In genomic region chr16:72847187-72848044, GRCh38 we compare ENCODE assay signal across 9 cellular contexts.
A peak's percentile ranks its signal among the peaks of the same experiment; 100 is the strongest.
DNase-seq lines count a peak whose midpoint lies in the region; ATAC-seq, FAIRE-seq and TF ChIP-seq lines count a peak whose summit lies in the region.
"Had no signal": no experiment of that assay in that cellular context is flagged by ENCODE, and none has a peak within 500 bp of the region (broad histone marks: within the 10 kb centered on the region; RNA-seq: fewer than 3 reads in every experiment).

No MANE protein-coding gene starts in this region.

- no peak overlapping the region for H3K14ac ChIP-seq in IMR-90 (replicated peaks; ENCODE audit: low read depth, low read length)

- no peaks in the 10 kb centered on the region; the same call in 1 of the 2 replicates for H4K20me1 ChIP-seq in IMR-90 (ENCODE audit: insufficient read depth, low read length)

- H3K4me3 Mint-ChIP-seq in activated CD8-positive, alpha-beta memory T cell treated with anti-CD3 and anti-CD28 coated beads, Interleukin-2, amount 10 ng/mL, durations not matched to agents 7 days and 5 days = no peak overlapping the region

- WGBS in IMR-90 (ENCODE audit: extremely low coverage in 2 of 2, insufficient read length in 1 of 2), 2 experiments = 90% methylated on average over 5 of the region's 11 CpGs; no CpG with 5 or more reads in 1 of the 2 experiments

- H2BK20ac ChIP-seq in IMR-90 (ENCODE audit: low read depth, low read length) = peak overlapping the region; percentile 98

- no peak for TF ChIP-seq POLR2A in IMR-90 (IDR thresholded peaks at IDR 0.05; ENCODE audit: low read depth, low read length)
- no peak for TF ChIP-seq POLR2A in vagina (IDR thresholded peaks at IDR 0.05)

- peaks cover 31% of the 10 kb centered on the region for H3K4me1 Mint-ChIP-seq in activated CD8-positive, alpha-beta memory T cell treated with anti-CD3 and anti-CD28 coated beads, Interleukin-2, amount 10 ng/mL, durations not matched to agents 7 days and 5 days

- H2BK15ac ChIP-seq in IMR-90 (ENCODE audit: low read depth, low read length) = peak overlapping the region; percentile 66; the same call in 2 of the 3 replicates

- BruUV-seq in IMR-90 (replicated peaks; lab: Mats Ljungman, UMichigan) = no TSS peak

- H2AFZ ChIP-seq in IMR-90 (replicated peaks; ENCODE audit: low read length, poor library complexity) = peak overlapping the region; percentile 29

- H4K91ac ChIP-seq in IMR-90 (ENCODE audit: insufficient read depth, low read depth, low read length) = peak overlapping the region; percentile 97

- no peak for ATAC-seq in activated CD8-positive, alpha-beta memory T cell treated with anti-CD3 and anti-CD28 coated beads, Interleukin-2, amount 10 ng/mL, durations not matched to agents 7 days and 5 days
- ATAC-seq in IMR-90 (ENCODE audit: low read depth) = peak; percentile 50; the same call in 1 of the 2 replicates

- H3K27ac ChIP-seq in IMR-90 (ENCODE audit: insufficient read depth, low read length) = no peak overlapping the region
- no peak overlapping the region for H3K27ac ChIP-seq in kidney (ENCODE audit: low read depth in 2 of 2, low read length in 2 of 2)
- H3K27ac ChIP-seq in vagina = peak overlapping the region; percentile 67
- no peak overlapping the region for H3K27ac ChIP-seq in effector memory CD4-positive, alpha-beta T cell (ENCODE audit: insufficient read depth, low read length, poor library complexity, severe bottlenecking)

- H3K27me3 ChIP-seq in IMR-90 (ENCODE audit: control insufficient read depth, insufficient read depth, low read length) (no peaks in the 10 kb centered on the region), vagina (no peaks in the 10 kb centered on the region)
- no peaks in the 10 kb centered on the region for H3K27me3 ChIP-seq in effector memory CD4-positive, alpha-beta T cell (replicated peaks; ENCODE audit: control insufficient read depth, insufficient read depth, low read length, poor library complexity, severe bottlenecking)

- intact Hi-C loops in IMR-90 (cut with micrococcal nuclease) = loop anchor here (5.0 kb wide), 1 partner anchor 345 kb away; no protein-coding TSS in a partner anchor
- intact Hi-C loops in kidney (cut with DNase I) = no loop called here
- intact Hi-C loops in vagina (cut with DNase I) = loop anchor here (10.0 kb wide), 1 partner anchor 197 kb away; the partner anchor contains the start of gene ZFHX3

- H3K36me3 Mint-ChIP-seq in activated CD8-positive, alpha-beta memory T cell treated with anti-CD3 and anti-CD28 coated beads, Interleukin-2, amount 10 ng/mL, durations not matched to agents 7 days and 5 days = no peaks in the 10 kb centered on the region

- H4K8ac ChIP-seq in IMR-90 (ENCODE audit: low read depth in 2 of 2, low read length in 2 of 2) = peak overlapping the region; percentile 68 to 79; a peak in 2 of 4 replicates

- H3K9me1 ChIP-seq in IMR-90 (ENCODE audit: insufficient read depth, low read length) = peaks cover 16% of the 10 kb centered on the region

- H3K18ac ChIP-seq in IMR-90 (ENCODE audit: low read depth, low read length) = no peak overlapping the region

- peak; percentile 38 for TF ChIP-seq CTCF in IMR-90 (conservative IDR thresholded peaks at IDR 0.05; ENCODE audit: low read depth, low read length)
- TF ChIP-seq CTCF in astrocyte of the cerebellum (IDR thresholded peaks at IDR 0.05; ENCODE audit: low read depth, low read length, missing control alignments) = peak; percentile 67
- TF ChIP-seq CTCF in kidney (IDR thresholded peaks at IDR 0.05; ENCODE audit: borderline replicate concordance, extremely low read depth, insufficient read depth) = peak; percentile 25
- TF ChIP-seq CTCF in vagina (IDR thresholded peaks at IDR 0.05) = no peak

- H3K4me3 ChIP-seq in IMR-90 (ENCODE audit: insufficient read depth, low read depth, low read length) (no peak overlapping the region), astrocyte of the cerebellum (ENCODE audit: low read depth, low read length) (no peak overlapping the region), kidney (ENCODE audit: low read length in 2 of 2) (no peak overlapping the region), vagina (no peak overlapping the region)
- no peak overlapping the region for H3K4me3 ChIP-seq in effector memory CD4-positive, alpha-beta T cell (ENCODE audit: insufficient read depth, low read depth, low read length, poor library complexity, severe bottlenecking)

- peak overlapping the region; percentile 74 for H2AK9ac ChIP-seq in IMR-90 (replicated peaks; ENCODE audit: low read depth, low read length, poor library complexity)

- no peak overlapping the region for H4K5ac ChIP-seq in IMR-90 (ENCODE audit: low read depth, low read length)

- no peak overlapping the region for H3K56ac ChIP-seq in IMR-90 (ENCODE audit: extremely low read depth, insufficient read depth, low read length)

- in situ Hi-C loops in IMR-90 (cut with MboI; ENCODE audit: low sequenced_read_pairs) (loop anchor here (10.0 kb wide), 1 partner anchor 207 kb away; no protein-coding TSS in a partner anchor), astrocyte of the cerebellum (cut with HindIII; ENCODE audit: low sequenced_read_pairs) (no loop called here)

- H3K23ac ChIP-seq in IMR-90 (ENCODE audit: low read depth, low read length) = no peak overlapping the region; the same call in 1 of the 2 replicates

- POLR2A ChIA-PET in IMR-90 (lab: Charles Lee; ENCODE audit: unreplicated experiment) = no interaction called here

- H3K79me1 ChIP-seq in IMR-90 (ENCODE audit: low read depth in 1 of 2, low read length in 2 of 2) = peaks cover 18 to 63% of the 10 kb centered on the region in 2 experiments; a peak in 3 of 4 replicates

- TF ChIP-seq RAD21 in IMR-90 (IDR thresholded peaks at IDR 0.05; ENCODE audit: low read length) = peak; percentile 53

- dilution Hi-C loops in IMR-90 (cut with HindIII; ENCODE audit: low sequenced_read_pairs, unreplicated experiment) = no loop called here

- CTCF ChIA-PET in activated CD8-positive, alpha-beta memory T cell treated with anti-CD3 and anti-CD28 coated beads, Interleukin-2, amount 10 ng/mL, durations not matched to agents 7 days and 5 days (lab: Charles Lee) = interaction anchor here (1.1 to 4.7 kb wide), 3 partner anchors 9 to 15 kb away, joined by 6 to 26 read pairs (median 10); no protein-coding TSS in a partner anchor
- CTCF ChIA-PET in IMR-90 (lab: Yijun Ruan, JAX) = interaction anchor here (0.6 to 4.2 kb wide), 4 partner anchors 15 to 336 kb away, joined by 3 to 16 read pairs (median 4); no protein-coding TSS in a partner anchor

- H3K36me3 ChIP-seq in IMR-90 (ENCODE audit: control insufficient read depth, insufficient read depth, low read length) (no peaks in the 10 kb centered on the region), kidney (ENCODE audit: control insufficient read depth in 1 of 2, insufficient read depth in 2 of 2, low read length in 2 of 2) (no peaks in the 10 kb centered on the region), vagina (no peaks in the 10 kb centered on the region)
- H3K36me3 ChIP-seq in effector memory CD4-positive, alpha-beta T cell (ENCODE audit: control insufficient read depth, insufficient read depth, low read length) = no peaks in the 10 kb centered on the region

- FAIRE-seq in kidney (lab: Jason Lieb, UNC) = no peak
- FAIRE-seq: colon had no signal

- no peak overlapping the region for H3K4me2 ChIP-seq in IMR-90 (ENCODE audit: low read depth, low read length)

- H3K9ac ChIP-seq in IMR-90 (ENCODE audit: low read depth, low read length) = no peak overlapping the region
- H3K9ac ChIP-seq in kidney (ENCODE audit: low read length in 2 of 2) = peak overlapping the region in 1 of 2 donors; percentile 7

- DNase-seq in activated CD8-positive, alpha-beta memory T cell treated with anti-CD3 and anti-CD28 coated beads, Interleukin-2, amount 10 ng/mL, durations not matched to agents 7 days and 5 days = peak; percentile 53
- DNase-seq in activated CD8-positive, alpha-beta memory T cell treated with anti-CD3 and anti-CD28 coated beads, Interleukin-2, amount 50 U/mL, for 4 hours = no peak
- DNase-seq in IMR-90 (peak; percentile 36), astrocyte of the cerebellum (ENCODE audit: low read depth) (no peak), kidney (no peak), vagina (ENCODE audit: extremely low spot score in 2 of 2) (no peak)
- DNase-seq in effector memory CD4-positive, alpha-beta T cell = no peak
- no peak for DNase-seq in activated effector memory CD4-positive, alpha-beta T cell treated with Interleukin-2 at 50 U/mL for 16 hours

- peak overlapping the region; percentile 81 for H2AK5ac ChIP-seq in IMR-90 (ENCODE audit: low read depth, low read length)

- H3K27me3 Mint-ChIP-seq in activated CD8-positive, alpha-beta memory T cell treated with anti-CD3 and anti-CD28 coated beads, Interleukin-2, amount 10 ng/mL, durations not matched to agents 7 days and 5 days = peaks cover 14% of the 10 kb centered on the region

- peak overlapping the region; percentile 97 for H2BK120ac ChIP-seq in IMR-90 (ENCODE audit: low read depth, low read length)

- H2BK5ac ChIP-seq in IMR-90 (ENCODE audit: low read depth, low read length, poor library complexity, severe bottlenecking) = no peak overlapping the region

- H3K4me1 ChIP-seq in IMR-90 (ENCODE audit: control insufficient read depth, insufficient read depth, low read length) = peaks cover 27% of the 10 kb centered on the region
- peaks cover 8 to 26% of the 10 kb centered on the region in 2 donors for H3K4me1 ChIP-seq in kidney (ENCODE audit: control insufficient read depth in 1 of 2, insufficient read depth in 1 of 2, low read depth in 1 of 2, low read length in 2 of 2)
- peaks cover 32% of the 10 kb centered on the region for H3K4me1 ChIP-seq in vagina
- H3K4me1 ChIP-seq in effector memory CD4-positive, alpha-beta T cell (ENCODE audit: control insufficient read depth, insufficient read depth, low read length, poor library complexity, severe bottlenecking) = no peaks in the 10 kb centered on the region

- H3K27ac Mint-ChIP-seq in activated CD8-positive, alpha-beta memory T cell treated with anti-CD3 and anti-CD28 coated beads, Interleukin-2, amount 10 ng/mL, durations not matched to agents 7 days and 5 days = no peak overlapping the region

- H3K9me3 ChIP-seq in IMR-90 (ENCODE audit: control insufficient read depth, insufficient read depth, low read length) (no peaks in the 10 kb centered on the region), kidney (ENCODE audit: control insufficient read depth in 1 of 2, low read length in 2 of 2) (no peaks in the 10 kb centered on the region), vagina (no peaks in the 10 kb centered on the region)
- H3K9me3 ChIP-seq in effector memory CD4-positive, alpha-beta T cell (ENCODE audit: control insufficient read depth, low read length) = no peaks in the 10 kb centered on the region

- peak overlapping the region; percentile 97 for H3K4ac ChIP-seq in IMR-90 (ENCODE audit: low read depth, low read length)

- no peaks in the 10 kb centered on the region for H3K9me3 Mint-ChIP-seq in activated CD8-positive, alpha-beta memory T cell treated with anti-CD3 and anti-CD28 coated beads, Interleukin-2, amount 10 ng/mL, durations not matched to agents 7 days and 5 days (ENCODE audit: low read depth)

TF ChIP-seq in IMR-90, 13 proteins besides CTCF, POLR2A, EP300 and RAD21:
- no peak for TF ChIP-seq BHLHE40 (IDR thresholded peaks at IDR 0.05; ENCODE audit: low read depth, low read length)
- TF ChIP-seq SMC3 (IDR thresholded peaks at IDR 0.05; ENCODE audit: low read depth, low read length) = peak; percentile 24; the same call in 1 of the 2 replicates

Comparison
In these comparisons a context has a peak if more than half of its experiments do, and no peak if none do; other contexts are left out.
1. DNase-seq: peak in activated CD8-positive, alpha-beta memory T cell treated with anti-CD3 and anti-CD28 coated beads, Interleukin-2, amount 10 ng/mL, durations not matched to agents 7 days and 5 days (single experiment) and IMR-90 (single experiment); none in activated CD8-positive, alpha-beta memory T cell treated with anti-CD3 and anti-CD28 coated beads, Interleukin-2, amount 50 U/mL, for 4 hours (single experiment), astrocyte of the cerebellum (single experiment), kidney (single experiment), vagina (0 of 2), effector memory CD4-positive, alpha-beta T cell (0 of 3) and activated effector memory CD4-positive, alpha-beta T cell treated with Interleukin-2 at 50 U/mL for 16 hours (single experiment).
2. CTCF ChIP-seq: peak in IMR-90 (single experiment), astrocyte of the cerebellum (single experiment) and kidney (single experiment); none in vagina (0 of 3).